ENCODE assay signal across 1 cellular context in the genomic region with DNA sequence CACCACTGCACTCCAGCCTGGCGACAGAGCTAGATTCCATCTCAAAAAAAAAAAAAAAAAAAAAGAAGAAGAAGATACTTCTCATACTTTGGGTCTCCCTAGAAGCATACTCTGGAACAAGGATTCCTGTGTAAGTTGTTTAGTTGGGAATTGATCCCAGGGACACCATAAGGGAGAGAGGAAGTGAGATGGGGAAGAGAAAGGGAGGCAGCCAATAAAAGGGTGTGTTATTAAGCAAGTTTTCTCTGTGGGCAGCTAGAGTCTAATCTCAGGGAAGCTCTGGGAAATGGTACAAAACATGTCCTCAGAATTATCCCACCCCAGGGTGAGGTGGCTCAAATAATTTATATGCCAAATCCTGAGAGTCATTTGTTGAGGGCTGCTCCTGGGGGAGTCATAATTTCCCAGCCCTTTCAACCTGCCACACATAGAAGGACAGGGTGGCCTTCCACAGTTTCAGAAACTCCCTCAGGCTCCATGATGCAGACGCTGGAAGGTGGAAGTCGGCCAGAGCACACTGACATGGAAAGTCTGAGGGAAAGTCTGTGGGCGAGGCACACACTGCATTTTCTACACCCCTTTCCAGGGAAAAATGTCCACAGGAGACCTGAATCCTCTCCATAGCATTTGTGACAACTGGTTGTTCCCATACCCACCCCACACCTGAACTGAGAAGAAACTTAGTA.
TF ChIP-seq lines count a peak whose summit lies in the region.

No MANE protein-coding gene starts in this region.

TF ChIP-seq in IMR-90, 13 proteins besides CTCF, POLR2A, EP300 and RAD21:
- TF ChIP-seq CHD1 (IDR thresholded peaks at IDR 0.05; ENCODE audit: low read depth, low read length) (no peak), FOS (IDR thresholded peaks at IDR 0.05; ENCODE audit: low read depth, low read length) (no peak)
TF ChIP-seq in IMR-90: peak in this region for 0.
